ENCODE assay signal across 32 cellular contexts in genomic region chr6:74269601-74269860, GRCh38.
"Had no signal": no experiment of that assay in that cellular context is flagged by ENCODE, and none has a peak within 500 bp of the region (broad histone marks: within the 10 kb centered on the region; RNA-seq: fewer than 3 reads in every experiment).

No MANE protein-coding gene starts in this region.

- H3K4me3 ChIP-seq: body of pancreas, esophagus muscularis mucosa, heart left ventricle had no signal

- ATAC-seq: activated CD4-positive, alpha-beta T cell treated with anti-CD3 and anti-CD28 coated beads for 36 hours; activated CD8-positive, alpha-beta memory T cell treated with anti-CD3 and anti-CD28 coated beads, Interleukin-2, amount 10 ng/mL, durations not matched to agents 7 days and 5 days; activated CD8-positive, alpha-beta T cell treated with anti-CD3 and anti-CD28 coated beads, Interleukin-2, amount 10 ng/mL, durations not matched to agents 7 days and 5 days; body of pancreas; effector memory CD8-positive, alpha-beta T cell; heart left ventricle; T-helper 17 cell had no signal

- H3K4me1 ChIP-seq: body of pancreas, esophagus muscularis mucosa, heart left ventricle had no signal

- H3K4me3 Mint-ChIP-seq: activated CD4-positive, alpha-beta memory T cell treated with anti-CD3 and anti-CD28 coated beads for 36 hours; activated CD4-positive, alpha-beta T cell treated with anti-CD3 and anti-CD28 coated beads for 36 hours; activated CD4-positive, alpha-beta T cell treated with anti-CD3 and anti-CD28 coated beads, Interleukin-2, amount 10 ng/mL, durations not matched to agents 24 days and 14 days; activated CD8-positive, alpha-beta memory T cell treated with anti-CD3 and anti-CD28 coated beads, Interleukin-2, amount 10 ng/mL, durations not matched to agents 7 days and 5 days; activated CD8-positive, alpha-beta T cell treated with anti-CD3 and anti-CD28 coated beads, Interleukin-2, amount 10 ng/mL, durations not matched to agents 7 days and 5 days; activated naive CD8-positive, alpha-beta T cell; activated T-helper 1 cell treated with anti-CD3 and anti-CD28 coated beads, Interleukin-12 subunit alpha, Interleukin-12 subunit beta, Interleukin-2, Interleukin-4 antibody, amounts not matched to agents 30 ng/mL and 10 ng/mL and 1 ng/mL, durations not matched to agents 14 hours and 24 hours and 36 hours; effector memory CD8-positive, alpha-beta T cell; T-helper 17 cell; T-helper 2 cell treated with Interferon-gamma antibody and Interleukin-4, amounts not matched to agents 5 μg/mL and 100 μg/mL, for 36 hours had no signal

- H3K27ac ChIP-seq: body of pancreas, esophagus muscularis mucosa, heart left ventricle had no signal

- H3K27me3 ChIP-seq: body of pancreas, esophagus muscularis mucosa, heart left ventricle had no signal

- H3K36me3 Mint-ChIP-seq: activated CD4-positive, alpha-beta memory T cell treated with anti-CD3 and anti-CD28 coated beads for 36 hours; activated CD8-positive, alpha-beta memory T cell treated with anti-CD3 and anti-CD28 coated beads, Interleukin-2, amount 10 ng/mL, durations not matched to agents 7 days and 5 days; activated naive CD8-positive, alpha-beta T cell had no signal

- H3K27me3 Mint-ChIP-seq: activated CD4-positive, alpha-beta memory T cell treated with anti-CD3 and anti-CD28 coated beads for 36 hours; activated CD4-positive, alpha-beta T cell treated with anti-CD3 and anti-CD28 coated beads for 36 hours; activated CD4-positive, alpha-beta T cell treated with anti-CD3 and anti-CD28 coated beads, Interleukin-2, amount 10 ng/mL, durations not matched to agents 24 days and 14 days; activated CD8-positive, alpha-beta memory T cell treated with anti-CD3 and anti-CD28 coated beads, Interleukin-2, amount 10 ng/mL, durations not matched to agents 7 days and 5 days; activated naive CD8-positive, alpha-beta T cell; effector memory CD8-positive, alpha-beta T cell; T-helper 17 cell had no signal

- H3K36me3 ChIP-seq: esophagus muscularis mucosa, heart left ventricle had no signal

- H3K4me1 Mint-ChIP-seq: activated CD4-positive, alpha-beta T cell treated with anti-CD3 and anti-CD28 coated beads for 36 hours; activated CD4-positive, alpha-beta T cell treated with anti-CD3 and anti-CD28 coated beads, Interleukin-2, amount 10 ng/mL, durations not matched to agents 24 days and 14 days; activated CD8-positive, alpha-beta memory T cell treated with anti-CD3 and anti-CD28 coated beads, Interleukin-2, amount 10 ng/mL, durations not matched to agents 7 days and 5 days; T-helper 17 cell had no signal

- DNase-seq: activated CD4-positive, alpha-beta memory T cell treated with anti-CD3 and anti-CD28 coated beads for 36 hours; activated CD4-positive, alpha-beta T cell treated with anti-CD3 and anti-CD28 coated beads for 36 hours; activated CD4-positive, alpha-beta T cell treated with anti-CD3 and anti-CD28 coated beads, Interleukin-2, amount 10 ng/mL, durations not matched to agents 24 days and 14 days; activated CD4-positive, CD25-positive, alpha-beta regulatory T cell; activated CD4-positive, CD25-positive, alpha-beta regulatory T cell treated with anti-CD3 and anti-CD28 coated beads, Interleukin-2, amount 50 U/mL, for 72 hours; activated CD8-positive, alpha-beta memory T cell treated with anti-CD3 and anti-CD28 coated beads, Interleukin-2, amount 10 ng/mL, durations not matched to agents 7 days and 5 days; activated CD8-positive, alpha-beta memory T cell treated with anti-CD3 and anti-CD28 coated beads, Interleukin-2, amount 50 U/mL, for 4 hours; activated CD8-positive, alpha-beta T cell treated with anti-CD3 and anti-CD28 coated beads, Interleukin-2, amount 10 ng/mL, durations not matched to agents 7 days and 5 days; activated gamma-delta T cell; activated naive CD4-positive, alpha-beta T cell treated with anti-CD3 and anti-CD28 coated beads, Interleukin-2, amount 50 U/mL, for 16 hours; activated naive CD4-positive, alpha-beta T cell treated with Interleukin-2 at 50 U/mL for 16 hours; activated T-cell treated with anti-CD3 and anti-CD28 coated beads, Interleukin-2, amount 50 U/mL, for 1 hour; activated T-cell treated with anti-CD3 and anti-CD28 coated beads, Interleukin-2, amount 50 U/mL, for 48 hours; amniotic stem cell; anterior cingulate cortex; body of pancreas; caudate nucleus; cortex of kidney; dermis blood vessel endothelial cell; effector CD4-positive, alpha-beta T cell; effector memory CD8-positive, alpha-beta T cell; erythroblast; glutamatergic neuron; heart left ventricle; T-helper 1 cell; T-helper 17 cell; T1000 had no signal

- H3K9me3 Mint-ChIP-seq: activated CD4-positive, alpha-beta memory T cell treated with anti-CD3 and anti-CD28 coated beads for 36 hours; activated CD4-positive, alpha-beta T cell treated with anti-CD3 and anti-CD28 coated beads, Interleukin-2, amount 10 ng/mL, durations not matched to agents 24 days and 14 days; activated T-helper 1 cell treated with anti-CD3 and anti-CD28 coated beads, Interleukin-12 subunit alpha, Interleukin-12 subunit beta, Interleukin-2, Interleukin-4 antibody, amounts not matched to agents 30 ng/mL and 10 ng/mL and 1 ng/mL, durations not matched to agents 14 hours and 24 hours and 36 hours; activated T-helper 2 cell treated with anti-CD3 and anti-CD28 coated beads, Interferon-gamma antibody, Interleukin-2, Interleukin-4, amounts not matched to agents 10 μg/mL and 5 μg/mL and 100 μg/mL, durations not matched to agents 14 hours and 24 hours and 36 hours; T-helper 2 cell treated with Interferon-gamma antibody and Interleukin-4, amounts not matched to agents 5 μg/mL and 100 μg/mL, for 36 hours had no signal

- H3K9me3 ChIP-seq: body of pancreas, esophagus muscularis mucosa, heart left ventricle had no signal

- H3K27ac Mint-ChIP-seq: activated CD4-positive, alpha-beta memory T cell treated with anti-CD3 and anti-CD28 coated beads for 36 hours; activated CD4-positive, alpha-beta T cell treated with anti-CD3 and anti-CD28 coated beads for 36 hours; activated CD4-positive, alpha-beta T cell treated with anti-CD3 and anti-CD28 coated beads, Interleukin-2, amount 10 ng/mL, durations not matched to agents 24 days and 14 days; activated CD8-positive, alpha-beta memory T cell treated with anti-CD3 and anti-CD28 coated beads, Interleukin-2, amount 10 ng/mL, durations not matched to agents 7 days and 5 days; activated CD8-positive, alpha-beta T cell treated with anti-CD3 and anti-CD28 coated beads, Interleukin-2, amount 10 ng/mL, durations not matched to agents 7 days and 5 days; activated naive CD8-positive, alpha-beta T cell; activated T-helper 1 cell treated with anti-CD3 and anti-CD28 coated beads, Interleukin-12 subunit alpha, Interleukin-12 subunit beta, Interleukin-2, Interleukin-4 antibody, amounts not matched to agents 30 ng/mL and 10 ng/mL and 1 ng/mL, durations not matched to agents 14 hours and 24 hours and 36 hours; activated T-helper 2 cell treated with anti-CD3 and anti-CD28 coated beads, Interferon-gamma antibody, Interleukin-2, Interleukin-4, amounts not matched to agents 10 μg/mL and 5 μg/mL and 100 μg/mL, durations not matched to agents 14 hours and 24 hours and 36 hours; effector memory CD8-positive, alpha-beta T cell; T-helper 17 cell; T-helper 2 cell treated with Interferon-gamma antibody and Interleukin-4, amounts not matched to agents 5 μg/mL and 100 μg/mL, for 36 hours had no signal
